Comparison of ENCODE assay signal across 1 cellular context in genomic region chr10:98312816-98313215, GRCh38.
A peak's percentile ranks its signal among the peaks of the same experiment; 100 is the strongest.
TF ChIP-seq lines count a peak whose summit lies in the region.

No MANE protein-coding gene starts in this region.

TF ChIP-seq in HEK293T, 16 proteins besides CTCF, POLR2A, EP300 and RAD21 (continued from another document):
- TF ChIP-seq, protein P1, sequence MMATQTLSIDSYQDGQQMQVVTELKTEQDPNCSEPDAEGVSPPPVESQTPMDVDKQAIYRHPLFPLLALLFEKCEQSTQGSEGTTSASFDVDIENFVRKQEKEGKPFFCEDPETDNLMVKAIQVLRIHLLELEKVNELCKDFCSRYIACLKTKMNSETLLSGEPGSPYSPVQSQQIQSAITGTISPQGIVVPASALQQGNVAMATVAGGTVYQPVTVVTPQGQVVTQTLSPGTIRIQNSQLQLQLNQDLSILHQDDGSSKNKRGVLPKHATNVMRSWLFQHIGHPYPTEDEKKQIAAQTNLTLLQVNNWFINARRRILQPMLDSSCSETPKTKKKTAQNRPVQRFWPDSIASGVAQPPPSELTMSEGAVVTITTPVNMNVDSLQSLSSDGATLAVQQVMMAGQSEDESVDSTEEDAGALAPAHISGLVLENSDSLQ (IDR thresholded peaks at IDR 0.05) = 0 out of 2 replicates have a peak, but pooled peaks have one; percentile 13
TF ChIP-seq in HEK293T: peak in this region for 1.
